ENCODE assay signal across 17 cellular contexts in genomic region chr9:89185980-89186379, GRCh38. TPM values are rescaled to one million over a fixed set of nuclear protein-coding genes. Genes with fewer than 3 reads are reported as not detected.
A peak's percentile ranks its signal among the peaks of the same experiment; 100 is the strongest.
DNase-seq lines count a peak whose midpoint lies in the region; ATAC-seq and TF ChIP-seq lines count a peak whose summit lies in the region.
"Had no signal": no experiment of that assay in that cellular context is flagged by ENCODE, and none has a peak within 500 bp of the region (broad histone marks: within the 10 kb centered on the region; RNA-seq: fewer than 3 reads in every experiment).

No MANE protein-coding gene starts in this region.

- H3K27me3 ChIP-seq in neuronal stem cell (ENCODE audit: control insufficient read depth in 3 of 3, insufficient read depth in 3 of 3, low read depth in 1 of 3, low read length in 3 of 3) (no peaks in the 10 kb centered on the region), osteoblast (ENCODE audit: insufficient read depth, low read length) (no peaks in the 10 kb centered on the region)
- H3K27me3 ChIP-seq: tibial nerve had no signal

- H2BK12ac ChIP-seq in neuronal stem cell (ENCODE audit: low read length): no peak overlapping the region

- no peaks in the 10 kb centered on the region for H3K79me1 ChIP-seq in neuronal stem cell (ENCODE audit: low read depth, low read length)

- no peak overlapping the region for H2BK5ac ChIP-seq in neuronal stem cell (ENCODE audit: low read length)

- no peak overlapping the region for H4K8ac ChIP-seq in neuronal stem cell (ENCODE audit: low read depth, low read length)

- H3K18ac ChIP-seq in neuronal stem cell (ENCODE audit: low read length): no peak overlapping the region

- no peak overlapping the region for H3K14ac ChIP-seq in neuronal stem cell (ENCODE audit: low read length)

- no peak overlapping the region for H3K23ac ChIP-seq in neuronal stem cell (ENCODE audit: low read depth, low read length, poor library complexity)

- no peak for TF ChIP-seq CTCF in osteoblast (IDR thresholded peaks at IDR 0.05; ENCODE audit: extremely low read depth, low read depth, low read length)

- H2AFZ ChIP-seq in neuronal stem cell (ENCODE audit: low read length) (no peak overlapping the region), osteoblast (ENCODE audit: low read length) (no peak overlapping the region)

- no peaks in the 10 kb centered on the region for H3K79me2 ChIP-seq in osteoblast (ENCODE audit: insufficient read depth, low read length)

- no peaks in the 10 kb centered on the region for H4K20me1 ChIP-seq in osteoblast (ENCODE audit: insufficient read depth, low read length)

- no peak overlapping the region for H2BK15ac ChIP-seq in neuronal stem cell (ENCODE audit: low read length)

- H3K27ac ChIP-seq in neuronal stem cell (replicated peaks; ENCODE audit: low read length): no peak overlapping the region
- no peak overlapping the region for H3K27ac ChIP-seq in osteoblast (ENCODE audit: low read depth, low read length)
- H3K27ac ChIP-seq: spleen, tibial nerve had no signal

- H3K9ac ChIP-seq in neuronal stem cell (ENCODE audit: low read depth, low read length, poor library complexity): no peak overlapping the region

- no peak overlapping the region for H4K91ac ChIP-seq in neuronal stem cell (ENCODE audit: low read depth, low read length, poor library complexity)

- H3K36me3 ChIP-seq in neuronal stem cell (replicated peaks in 1 of 2; ENCODE audit: control insufficient read depth in 2 of 2, insufficient read depth in 2 of 2, low read length in 2 of 2) (no peaks in the 10 kb centered on the region), osteoblast (ENCODE audit: insufficient read depth, low read length) (no peaks in the 10 kb centered on the region)
- H3K36me3 ChIP-seq: spleen, tibial nerve had no signal

- H3K4me3 ChIP-seq in neuronal stem cell (ENCODE audit: low read length in 2 of 2) (no peak overlapping the region), osteoblast (ENCODE audit: insufficient read depth, low read length) (no peak overlapping the region)
- H3K4me3 ChIP-seq: spleen, tibial nerve had no signal

- no CpG with 5 or more reads among the region's 5 CpGs for WGBS in neuronal stem cell (ENCODE audit: extremely low coverage in 2 of 2, insufficient read length in 2 of 2, insufficient replicate concordance in 1 of 2), 2 donors

- no peak overlapping the region for H3K4me2 ChIP-seq in neuronal stem cell (ENCODE audit: insufficient read depth, low read length, poor library complexity, severe bottlenecking)
- H3K4me2 ChIP-seq in osteoblast (ENCODE audit: insufficient read depth, low read length): no peak overlapping the region

- H2AK5ac ChIP-seq in neuronal stem cell (ENCODE audit: low read depth, low read length): no peak overlapping the region

- H3K9me3 ChIP-seq in neuronal stem cell (replicated peaks in 1 of 2; ENCODE audit: control insufficient read depth in 2 of 2, insufficient read depth in 1 of 2, low read depth in 1 of 2, low read length in 2 of 2) (no peaks in the 10 kb centered on the region), osteoblast (ENCODE audit: low read depth, low read length) (no peaks in the 10 kb centered on the region)
- H3K9me3 ChIP-seq: spleen, tibial nerve had no signal

- DNase-seq in DMS53 (lab: John Stamatoyannopoulos, UW): peak; percentile 8
- no peak for DNase-seq in DMS53 treated with DMSO at 0.1 percent for 48 hours (lab: John Stamatoyannopoulos, UW; ENCODE audit: unreplicated experiment)
- peak; percentile 44 for DNase-seq in OCI-M1 (lab: John Stamatoyannopoulos, UW)
- DNase-seq in ecto neural progenitor cell (ENCODE audit: low spot score): peak; percentile 62
- peak; percentile 51 for DNase-seq in neuronal stem cell (ENCODE audit: low spot score)
- DNase-seq in osteoblast (ENCODE audit: insufficient read length, low spot score, missing footprints): no peak
- no peak for DNase-seq in AML-193 (lab: John Stamatoyannopoulos, UW)
- DNase-seq: 8988T; activated CD4-positive, alpha-beta T cell treated with anti-CD3 and anti-CD28 coated beads, Interleukin-2, amount 50 U/mL, for 1 hour; central memory CD4-positive, alpha-beta T cell; DMS153; kidney glomerular epithelial cell; NCI-H1105 treated with DMSO at 0.1 percent for 48 hours; NCI-H774; spleen had no signal

- ATAC-seq in GM21737 (IDR thresholded peaks at IDR 0.05; ENCODE audit: unreplicated experiment): no peak

- H3K4me1 ChIP-seq in neuronal stem cell (ENCODE audit: control insufficient read depth in 2 of 2, insufficient read depth in 1 of 2, low read depth in 1 of 2, low read length in 2 of 2): peaks cover 8% of the 10 kb centered on the region in 2 donors
- H3K4me1 ChIP-seq in osteoblast (ENCODE audit: insufficient read depth, low read length): no peaks in the 10 kb centered on the region
- H3K4me1 ChIP-seq: spleen had no signal

- H2BK120ac ChIP-seq in neuronal stem cell (ENCODE audit: low read depth, low read length): no peak overlapping the region

- no peak overlapping the region for H3K4ac ChIP-seq in neuronal stem cell (ENCODE audit: low read length)

RNA-seq across cellular contexts. Expression of gene SHC3, which starts 7.4 kb away (rescaled TPM):
- polyA plus RNA-seq in neuronal stem cell (2013, experiment 1 of 2): 6.9 TPM
- polyA plus RNA-seq in neuronal stem cell (2013, experiment 2 of 2): 7.0 TPM
- total RNA-seq in osteoblast: under 0.01 and 0.36 TPM in 2 replicates

Comparison
In these comparisons a context has a peak if more than half of its experiments do, and no peak if none do; other contexts are left out.
1. DNase-seq: peak in DMS53 (single experiment), OCI-M1 (single experiment), ecto neural progenitor cell (single experiment) and neuronal stem cell (single experiment); none in DMS53 treated with DMSO at 0.1 percent for 48 hours (single experiment), osteoblast (single experiment) and AML-193 (0 of 2).